ENCODE assay signal across 20 cellular contexts in the genomic region with DNA sequence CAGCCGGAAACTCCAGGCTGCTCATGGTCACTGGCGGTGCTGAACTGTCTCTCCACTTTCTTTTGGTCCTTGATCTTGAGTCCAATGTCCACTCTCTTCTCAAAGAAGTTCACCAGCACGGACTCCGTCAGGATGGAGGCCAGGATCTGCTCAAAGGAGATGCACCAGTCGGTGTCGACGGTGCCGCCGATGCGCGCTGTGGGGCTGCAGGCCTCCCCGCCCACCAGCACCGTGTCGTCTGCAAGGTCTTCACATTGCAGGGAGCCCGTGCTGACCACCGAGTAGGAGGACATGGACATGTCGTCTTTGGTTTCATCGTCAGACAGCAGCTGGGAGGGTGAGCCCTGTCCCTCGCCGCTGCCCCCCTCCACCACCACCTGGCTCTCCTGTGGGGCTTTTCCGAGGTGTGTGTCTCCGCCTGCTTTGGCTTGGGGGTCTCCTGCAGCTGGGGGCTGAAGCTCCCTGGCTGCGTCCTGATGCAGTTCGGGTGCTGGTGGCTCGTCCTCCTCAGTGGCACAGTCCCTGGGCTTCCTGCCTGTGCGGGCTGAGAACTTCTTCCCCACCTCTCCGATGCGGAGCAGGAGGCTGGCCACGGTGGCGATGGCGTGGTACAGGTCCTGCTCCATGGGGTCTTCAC. TPM values are rescaled to one million over a fixed set of nuclear protein-coding genes. Genes with fewer than 3 reads are reported as not detected.
DNase-seq lines count a peak whose midpoint lies in the region; ATAC-seq and TF ChIP-seq lines count a peak whose summit lies in the region.
"Had no signal": no experiment of that assay in that cellular context is flagged by ENCODE, and none has a peak within 500 bp of the region (broad histone marks: within the 10 kb centered on the region; RNA-seq: fewer than 3 reads in every experiment).

No MANE protein-coding gene starts in this region.

- no peak for ATAC-seq in IMR-90 (ENCODE audit: low read depth)
- no peak for ATAC-seq in stimulated activated naive B cell treated with anti-CD40 and anti-IgM and Interleukin-4, amounts not matched to agents 10 μg/mL and 1 μg/mL and 100 μg/mL, for 72 hours (replicated peaks)
- ATAC-seq: GM23338, PC-3 had no signal

- no peak overlapping the region for H2BK20ac ChIP-seq in IMR-90 (ENCODE audit: low read depth, low read length)

- H3K27me3 ChIP-seq in breast epithelium (no peaks in the 10 kb centered on the region), IMR-90 (ENCODE audit: control insufficient read depth, insufficient read depth, low read length) (no peaks in the 10 kb centered on the region), neuronal stem cell (ENCODE audit: control insufficient read depth in 3 of 3, insufficient read depth in 3 of 3, low read depth in 1 of 3, low read length in 3 of 3) (no peaks in the 10 kb centered on the region)
- H3K27me3 ChIP-seq: BLaER1 had no signal

- intact Hi-C loops in MCF 10A (cut with micrococcal nuclease) = no loop called here
- intact Hi-C loops in breast epithelium (cut with DNase I; ENCODE audit: low total_unique reads) = no loop called here
- intact Hi-C loops in IMR-90 (cut with micrococcal nuclease) = no loop called here

- H2BK15ac ChIP-seq in IMR-90 (ENCODE audit: low read depth, low read length) = no peak overlapping the region
- no peak overlapping the region for H2BK15ac ChIP-seq in neuronal stem cell (ENCODE audit: low read length)

- no peak overlapping the region for H2BK120ac ChIP-seq in IMR-90 (ENCODE audit: low read depth, low read length)
- peak overlapping the region; percentile 8 for H2BK120ac ChIP-seq in neuronal stem cell (ENCODE audit: low read depth, low read length)

- H3K4me3 ChIP-seq in breast epithelium (no peak overlapping the region), IMR-90 (ENCODE audit: insufficient read depth, low read depth, low read length) (no peak overlapping the region), neuronal stem cell (ENCODE audit: low read length in 2 of 2) (no peak overlapping the region)
- H3K4me3 ChIP-seq: BLaER1, GM23338 had no signal

- H3K56ac ChIP-seq in IMR-90 (ENCODE audit: extremely low read depth, insufficient read depth, low read length) = no peak overlapping the region

- no peak overlapping the region for H4K8ac ChIP-seq in IMR-90 (ENCODE audit: low read depth in 2 of 2, low read length in 2 of 2)
- no peak overlapping the region for H4K8ac ChIP-seq in neuronal stem cell (ENCODE audit: low read depth, low read length)

- H4K5ac ChIP-seq in IMR-90 (ENCODE audit: low read depth, low read length) = no peak overlapping the region

- H3K79me1 ChIP-seq in IMR-90 (ENCODE audit: low read depth in 1 of 2, low read length in 2 of 2) (peaks cover 7 to 14% of the 10 kb centered on the region in 2 experiments), neuronal stem cell (ENCODE audit: low read depth, low read length) (peaks cover 2% of the 10 kb centered on the region)

- no peak overlapping the region for H3K4ac ChIP-seq in IMR-90 (ENCODE audit: low read depth, low read length)
- no peak overlapping the region for H3K4ac ChIP-seq in neuronal stem cell (ENCODE audit: low read length)

- no peaks in the 10 kb centered on the region for H3K4me1 ChIP-seq in breast epithelium
- H3K4me1 ChIP-seq in IMR-90 (ENCODE audit: control insufficient read depth, insufficient read depth, low read length) = no peaks in the 10 kb centered on the region
- H3K4me1 ChIP-seq in neuronal stem cell (ENCODE audit: control insufficient read depth in 2 of 2, insufficient read depth in 1 of 2, low read depth in 1 of 2, low read length in 2 of 2) = peaks cover 2 to 4% of the 10 kb centered on the region in 2 donors

- peaks cover 59% of the 10 kb centered on the region for H3K36me3 Mint-ChIP-seq in MCF 10A (ENCODE audit: insufficient read depth, unreplicated experiment)
- peaks cover 45 to 48% of the 10 kb centered on the region in 2 donors for H3K36me3 Mint-ChIP-seq in stimulated activated naive B cell treated with anti-CD40 and anti-IgM and Interleukin-4, amounts not matched to agents 10 μg/mL and 1 μg/mL and 100 μg/mL, for 72 hours

- H3K9me3 Mint-ChIP-seq in MCF 10A (ENCODE audit: unreplicated experiment) = no peaks in the 10 kb centered on the region
- no peaks in the 10 kb centered on the region for H3K9me3 Mint-ChIP-seq in stimulated activated naive B cell treated with anti-CD40 and anti-IgM and Interleukin-4, amounts not matched to agents 10 μg/mL and 1 μg/mL and 100 μg/mL, for 72 hours
- H3K9me3 Mint-ChIP-seq: CD4-positive, alpha-beta T cell had no signal

- H3K14ac ChIP-seq in IMR-90 (replicated peaks; ENCODE audit: low read depth, low read length) (no peak overlapping the region), neuronal stem cell (ENCODE audit: low read length) (no peak overlapping the region)

- CTCF ChIA-PET in MCF 10A (lab: Yijun Ruan, JAX) = interaction anchor here (0.6 kb wide), 1 partner anchor 21 kb away, joined by 9 read pairs; no protein-coding TSS in a partner anchor
- CTCF ChIA-PET in IMR-90 (lab: Yijun Ruan, JAX) = no interaction called here

- no peak for TF ChIP-seq RAD21 in IMR-90 (IDR thresholded peaks at IDR 0.05; ENCODE audit: low read length)

- in situ Hi-C loops in IMR-90 (cut with MboI; ENCODE audit: low sequenced_read_pairs) = no loop called here

- H2BK12ac ChIP-seq in neuronal stem cell (ENCODE audit: low read length) = no peak overlapping the region

- no peak for DNase-seq in MCF 10A (ENCODE audit: unreplicated experiment)
- no peak for DNase-seq in breast epithelium (ENCODE audit: low spot score in 2 of 2)
- no peak for DNase-seq in IMR-90
- DNase-seq in neuronal stem cell (ENCODE audit: low spot score) = no peak
- no peak for DNase-seq in stimulated activated naive B cell treated with anti-CD40 and anti-IgM and Interleukin-4, amounts not matched to agents 10 μg/mL and 1 μg/mL and 100 μg/mL, for 72 hours
- DNase-seq in pons (ENCODE audit: low spot score) = no peak
- DNase-seq in GOT3 (lab: John Stamatoyannopoulos, UW) = no peak
- DNase-seq: CD4-positive, alpha-beta T cell; HCEC 1CT; NCI-H1092; NCI-H1417 treated with DMSO at 0.1 percent for 48 hours; NCI-H1694 treated with DMSO at 0.1 percent for 48 hours; NCI-H446; NCI-H524 treated with DMSO at 0.1 percent for 48 hours; NCI-H774; PC-3; SK-N-SH had no signal

- no peak overlapping the region for H4K91ac ChIP-seq in IMR-90 (ENCODE audit: insufficient read depth, low read depth, low read length)
- no peak overlapping the region for H4K91ac ChIP-seq in neuronal stem cell (ENCODE audit: low read depth, low read length, poor library complexity)

- peak overlapping the region; percentile 72 for H2AK9ac ChIP-seq in IMR-90 (replicated peaks; ENCODE audit: low read depth, low read length, poor library complexity)

- peaks cover 3% of the 10 kb centered on the region for H3K36me3 ChIP-seq in breast epithelium
- peaks cover 51% of the 10 kb centered on the region for H3K36me3 ChIP-seq in IMR-90 (ENCODE audit: control insufficient read depth, insufficient read depth, low read length)
- H3K36me3 ChIP-seq in neuronal stem cell (replicated peaks in 1 of 2; ENCODE audit: control insufficient read depth in 2 of 2, insufficient read depth in 2 of 2, low read length in 2 of 2) = peaks cover 39 to 67% of the 10 kb centered on the region in 2 donors

- dilution Hi-C loops in IMR-90 (cut with HindIII; ENCODE audit: low sequenced_read_pairs, unreplicated experiment) = no loop called here

- H3K9me3 ChIP-seq in breast epithelium (peaks cover 0 to 6% of the 10 kb centered on the region in 2 donors), IMR-90 (ENCODE audit: control insufficient read depth, insufficient read depth, low read length) (peaks cover 5% of the 10 kb centered on the region; the same call in 1 of the 2 replicates), neuronal stem cell (replicated peaks in 1 of 2; ENCODE audit: control insufficient read depth in 2 of 2, insufficient read depth in 1 of 2, low read depth in 1 of 2, low read length in 2 of 2) (peaks cover 2 to 5% of the 10 kb centered on the region in 2 donors)
- H3K9me3 ChIP-seq: SK-N-SH had no signal

- H3K18ac ChIP-seq in IMR-90 (ENCODE audit: low read depth, low read length) = no peak overlapping the region
- no peak overlapping the region for H3K18ac ChIP-seq in neuronal stem cell (ENCODE audit: low read length)

- H3K4me3 Mint-ChIP-seq in MCF 10A (ENCODE audit: unreplicated experiment) = no peak overlapping the region
- no peak overlapping the region for H3K4me3 Mint-ChIP-seq in stimulated activated naive B cell treated with anti-CD40 and anti-IgM and Interleukin-4, amounts not matched to agents 10 μg/mL and 1 μg/mL and 100 μg/mL, for 72 hours
- H3K4me3 Mint-ChIP-seq: CD4-positive, alpha-beta T cell; GM23338 had no signal

- peaks cover 9% of the 10 kb centered on the region; the same call in 1 of the 2 replicates for H3K9me1 ChIP-seq in IMR-90 (ENCODE audit: insufficient read depth, low read length)

- H2AFZ ChIP-seq in IMR-90 (replicated peaks; ENCODE audit: low read length, poor library complexity) = no peak overlapping the region
- H2AFZ ChIP-seq in neuronal stem cell (ENCODE audit: low read length) = no peak overlapping the region
- H2AFZ ChIP-seq: GM23338 had no signal

- H2AK5ac ChIP-seq in IMR-90 (ENCODE audit: low read depth, low read length) = no peak overlapping the region
- H2AK5ac ChIP-seq in neuronal stem cell (ENCODE audit: low read depth, low read length) = no peak overlapping the region

- no peaks in the 10 kb centered on the region for H3K27me3 Mint-ChIP-seq in MCF 10A (ENCODE audit: insufficient read depth, unreplicated experiment)
- no peaks in the 10 kb centered on the region for H3K27me3 Mint-ChIP-seq in stimulated activated naive B cell treated with anti-CD40 and anti-IgM and Interleukin-4, amounts not matched to agents 10 μg/mL and 1 μg/mL and 100 μg/mL, for 72 hours
- H3K27me3 Mint-ChIP-seq: CD4-positive, alpha-beta T cell had no signal

- TF ChIP-seq POLR2A in breast epithelium (IDR thresholded peaks at IDR 0.05) = no peak
- no peak for TF ChIP-seq POLR2A in IMR-90 (IDR thresholded peaks at IDR 0.05; ENCODE audit: low read depth, low read length)

- 100% methylated on average over 23 of the region's 31 CpGs; no CpG with 5 or more reads in 1 of the 2 experiments for WGBS in IMR-90 (ENCODE audit: extremely low coverage in 2 of 2, insufficient read length in 1 of 2), 2 experiments
- no CpG with 5 or more reads among the region's 31 CpGs for WGBS in neuronal stem cell (ENCODE audit: extremely low coverage in 2 of 2, insufficient read length in 2 of 2, insufficient replicate concordance in 1 of 2), 2 donors

- H3K4me2 ChIP-seq in IMR-90 (ENCODE audit: low read depth, low read length) (no peak overlapping the region), neuronal stem cell (ENCODE audit: insufficient read depth, low read length, poor library complexity, severe bottlenecking) (no peak overlapping the region)
- H3K4me2 ChIP-seq: BLaER1, GM23338, KMS-11, SK-N-SH had no signal

- H3K27ac ChIP-seq in breast epithelium = no peak overlapping the region
- no peak overlapping the region for H3K27ac ChIP-seq in IMR-90 (ENCODE audit: insufficient read depth, low read length)
- no peak overlapping the region for H3K27ac ChIP-seq in neuronal stem cell (replicated peaks; ENCODE audit: low read length)
- H3K27ac ChIP-seq: BLaER1, KMS-11 had no signal

- H3K9ac ChIP-seq in IMR-90 (ENCODE audit: low read depth, low read length) = no peak overlapping the region
- H3K9ac ChIP-seq in neuronal stem cell (ENCODE audit: low read depth, low read length, poor library complexity) = no peak overlapping the region
- H3K9ac ChIP-seq: BLaER1, KMS-11, SK-N-SH had no signal

- peaks cover 17% of the 10 kb centered on the region for H3K4me1 Mint-ChIP-seq in MCF 10A (ENCODE audit: insufficient read depth, unreplicated experiment)
- peaks cover 15 to 42% of the 10 kb centered on the region in 2 donors for H3K4me1 Mint-ChIP-seq in stimulated activated naive B cell treated with anti-CD40 and anti-IgM and Interleukin-4, amounts not matched to agents 10 μg/mL and 1 μg/mL and 100 μg/mL, for 72 hours

- TF ChIP-seq CTCF in MCF 10A (IDR thresholded peaks at IDR 0.05; ENCODE audit: unreplicated experiment) (no peak), breast epithelium (IDR thresholded peaks at IDR 0.05) (no peak), IMR-90 (conservative IDR thresholded peaks at IDR 0.05; ENCODE audit: low read depth, low read length) (no peak)

- H3K27ac Mint-ChIP-seq in MCF 10A (ENCODE audit: low read depth, unreplicated experiment) = peak overlapping the region; percentile 19
- H3K27ac Mint-ChIP-seq in stimulated activated naive B cell treated with anti-CD40 and anti-IgM and Interleukin-4, amounts not matched to agents 10 μg/mL and 1 μg/mL and 100 μg/mL, for 72 hours = peak overlapping the region; percentile 75
- H3K27ac Mint-ChIP-seq: CD4-positive, alpha-beta T cell; GM23338 had no signal

- H3K23ac ChIP-seq in IMR-90 (ENCODE audit: low read depth, low read length) = no peak overlapping the region
- no peak overlapping the region for H3K23ac ChIP-seq in neuronal stem cell (ENCODE audit: low read depth, low read length, poor library complexity)

- H2BK5ac ChIP-seq in IMR-90 (ENCODE audit: low read depth, low read length, poor library complexity, severe bottlenecking) (no peak overlapping the region), neuronal stem cell (ENCODE audit: low read length) (no peak overlapping the region)

- POLR2A ChIA-PET in MCF 10A (lab: Yijun Ruan, JAX) (no interaction called here), IMR-90 (lab: Charles Lee; ENCODE audit: unreplicated experiment) (no interaction called here)

- BruUV-seq in MCF 10A (replicated peaks; lab: Mats Ljungman, UMichigan) (no TSS peak), IMR-90 (replicated peaks; lab: Mats Ljungman, UMichigan) (no TSS peak)

- no peaks in the 10 kb centered on the region for H4K20me1 ChIP-seq in IMR-90 (ENCODE audit: insufficient read depth, low read length)

RNA-seq across cellular contexts. Expression of gene MRNIP, which starts 5.0 kb away (rescaled TPM):
- 40.3 and 42.8 TPM in 2 replicates for total RNA-seq in MCF 10A (2022)
- 10 to 100 TPM; 32.3 to 67.2 (median 48.8) TPM for total RNA-seq in breast epithelium
- total RNA-seq in IMR-90 (2012; rRNA removed) = 6.6 and 7.2 TPM in 2 replicates
- polyA plus RNA-seq in IMR-90 (2012; rRNA removed) = 20.3 and 24.7 TPM in 2 replicates
- 9.9 and 11.2 TPM in 2 replicates for polyA plus RNA-seq in IMR-90 (2012; cell fraction: cytosol; rRNA removed)
- polyA plus RNA-seq in IMR-90 (2012; cell fraction: nucleus; rRNA removed; ENCODE audit: low replicate concordance) = 140 and 168 TPM in 2 replicates
- polyA plus RNA-seq in neuronal stem cell (2013, experiment 1 of 2) = 39.6 TPM
- polyA plus RNA-seq in neuronal stem cell (2013, experiment 2 of 2) = 39.2 TPM

RNA-seq across cellular contexts. Expression of gene SQSTM1, which starts 42.9 kb away (rescaled TPM):
- total RNA-seq in MCF 10A (2022) = 612 and 1,251 TPM in 2 replicates
- total RNA-seq in breast epithelium = 100 to 1,000 TPM; 407 to 695 (median 462) TPM
- 168 and 184 TPM in 2 replicates for total RNA-seq in IMR-90 (2012; rRNA removed)
- polyA plus RNA-seq in IMR-90 (2012; rRNA removed) = 152 and 201 TPM in 2 replicates
- polyA plus RNA-seq in IMR-90 (2012; cell fraction: cytosol; rRNA removed) = 153 and 219 TPM in 2 replicates
- polyA plus RNA-seq in IMR-90 (2012; cell fraction: nucleus; rRNA removed; ENCODE audit: low replicate concordance) = 377 and 407 TPM in 2 replicates
- 52.6 TPM for polyA plus RNA-seq in neuronal stem cell (2013, experiment 1 of 2)
- polyA plus RNA-seq in neuronal stem cell (2013, experiment 2 of 2) = 53.4 TPM

RNA-seq across cellular contexts. Expression of gene TBC1D9B, which starts 44.1 kb away (rescaled TPM):
- total RNA-seq in MCF 10A (2022) (162 and 166 TPM in 2 replicates), breast epithelium (100 to 1,000 TPM in 2 of 3 donors, 10 to 100 TPM in 1; 73.5 to 143 (median 105) TPM), IMR-90 (2012; rRNA removed) (18.3 and 58.6 TPM in 2 replicates)
- polyA plus RNA-seq in IMR-90 (2012; rRNA removed) = 78.1 and 83.8 TPM in 2 replicates
- 56.2 and 71.1 TPM in 2 replicates for polyA plus RNA-seq in IMR-90 (2012; cell fraction: cytosol; rRNA removed)
- 222 and 379 TPM in 2 replicates for polyA plus RNA-seq in IMR-90 (2012; cell fraction: nucleus; rRNA removed; ENCODE audit: low replicate concordance)
- polyA plus RNA-seq in neuronal stem cell (2013, experiment 1 of 2) = 41.1 TPM
- polyA plus RNA-seq in neuronal stem cell (2013, experiment 2 of 2) = 39.6 TPM

RNA-seq across cellular contexts. Expression of gene MGAT4B, which starts 56.9 kb away (rescaled TPM):
- total RNA-seq in MCF 10A (2022) (153 and 198 TPM in 2 replicates), breast epithelium (10 to 100 TPM; 43.0 to 73.7 (median 54.6) TPM), IMR-90 (2012; rRNA removed) (53.9 and 73.7 TPM in 2 replicates)
- 155 and 164 TPM in 2 replicates for polyA plus RNA-seq in IMR-90 (2012; rRNA removed)
- polyA plus RNA-seq in IMR-90 (2012; cell fraction: cytosol; rRNA removed) = 148 and 266 TPM in 2 replicates
- 388 and 999 TPM in 2 replicates for polyA plus RNA-seq in IMR-90 (2012; cell fraction: nucleus; rRNA removed; ENCODE audit: low replicate concordance)
- polyA plus RNA-seq in neuronal stem cell (2013, experiment 1 of 2) = 61.3 TPM
- polyA plus RNA-seq in neuronal stem cell (2013, experiment 2 of 2) = 59.4 TPM
